1 cellular context compared by ENCODE assay signal in genomic region chr2:27428978-27429541, GRCh38.
TF ChIP-seq lines count a peak whose summit lies in the region.

No MANE protein-coding gene starts in this region.

TF ChIP-seq in HepG2, 621 proteins besides CTCF, POLR2A, EP300 and RAD21 (continued from another document and continues in another):
- TF ChIP-seq, protein P1, sequence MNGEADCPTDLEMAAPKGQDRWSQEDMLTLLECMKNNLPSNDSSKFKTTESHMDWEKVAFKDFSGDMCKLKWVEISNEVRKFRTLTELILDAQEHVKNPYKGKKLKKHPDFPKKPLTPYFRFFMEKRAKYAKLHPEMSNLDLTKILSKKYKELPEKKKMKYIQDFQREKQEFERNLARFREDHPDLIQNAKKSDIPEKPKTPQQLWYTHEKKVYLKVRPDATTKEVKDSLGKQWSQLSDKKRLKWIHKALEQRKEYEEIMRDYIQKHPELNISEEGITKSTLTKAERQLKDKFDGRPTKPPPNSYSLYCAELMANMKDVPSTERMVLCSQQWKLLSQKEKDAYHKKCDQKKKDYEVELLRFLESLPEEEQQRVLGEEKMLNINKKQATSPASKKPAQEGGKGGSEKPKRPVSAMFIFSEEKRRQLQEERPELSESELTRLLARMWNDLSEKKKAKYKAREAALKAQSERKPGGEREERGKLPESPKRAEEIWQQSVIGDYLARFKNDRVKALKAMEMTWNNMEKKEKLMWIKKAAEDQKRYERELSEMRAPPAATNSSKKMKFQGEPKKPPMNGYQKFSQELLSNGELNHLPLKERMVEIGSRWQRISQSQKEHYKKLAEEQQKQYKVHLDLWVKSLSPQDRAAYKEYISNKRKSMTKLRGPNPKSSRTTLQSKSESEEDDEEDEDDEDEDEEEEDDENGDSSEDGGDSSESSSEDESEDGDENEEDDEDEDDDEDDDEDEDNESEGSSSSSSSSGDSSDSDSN (CRISPR knock-in tag; IDR thresholded peaks at IDR 0.05): peak; percentile 76; the same call in 1 of the 2 replicates
- TF ChIP-seq ZSCAN21 (CRISPR knock-in tag; IDR thresholded peaks at IDR 0.05; ENCODE audit: borderline replicate concordance): peak; percentile 51; the same call in 1 of the 2 replicates
- 0 out of 2 replicates have a peak, but pooled peaks have one; percentile 23 for TF ChIP-seq CREB1 (IDR thresholded peaks at IDR 0.05)
- TF ChIP-seq CREB1 (CRISPR knock-in tag; IDR thresholded peaks at IDR 0.05): no peak
- TF ChIP-seq, protein P2, sequence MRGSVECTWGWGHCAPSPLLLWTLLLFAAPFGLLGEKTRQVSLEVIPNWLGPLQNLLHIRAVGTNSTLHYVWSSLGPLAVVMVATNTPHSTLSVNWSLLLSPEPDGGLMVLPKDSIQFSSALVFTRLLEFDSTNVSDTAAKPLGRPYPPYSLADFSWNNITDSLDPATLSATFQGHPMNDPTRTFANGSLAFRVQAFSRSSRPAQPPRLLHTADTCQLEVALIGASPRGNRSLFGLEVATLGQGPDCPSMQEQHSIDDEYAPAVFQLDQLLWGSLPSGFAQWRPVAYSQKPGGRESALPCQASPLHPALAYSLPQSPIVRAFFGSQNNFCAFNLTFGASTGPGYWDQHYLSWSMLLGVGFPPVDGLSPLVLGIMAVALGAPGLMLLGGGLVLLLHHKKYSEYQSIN (CRISPR knock-in tag; IDR thresholded peaks at IDR 0.05; ENCODE audit: borderline replicate concordance): no peak
- TF ChIP-seq SALL2 (CRISPR knock-in tag; IDR thresholded peaks at IDR 0.05): 0 out of 2 replicates have a peak, but pooled peaks have one; percentile 60
- 0 out of 2 replicates have a peak, but pooled peaks have one; percentile 17 for TF ChIP-seq NFKBIZ (CRISPR knock-in tag; IDR thresholded peaks at IDR 0.05)
- no peak for TF ChIP-seq ZNF431 (CRISPR knock-in tag; IDR thresholded peaks at IDR 0.05; ENCODE audit: borderline replicate concordance, low read depth)
- peak; percentile 67 for TF ChIP-seq YY1 (IDR thresholded peaks at IDR 0.05; ENCODE audit: insufficient read depth, insufficient replicate concordance, low read depth, low read length)
- peak; percentile 24; the same call in 1 of the 2 replicates for TF ChIP-seq NFKB2 (CRISPR knock-in tag; IDR thresholded peaks at IDR 0.05; ENCODE audit: borderline replicate concordance)
- TF ChIP-seq ZNF253 (CRISPR knock-in tag; IDR thresholded peaks at IDR 0.05; ENCODE audit: borderline replicate concordance): 0 out of 2 replicates have a peak, but pooled peaks have one; percentile 14
- TF ChIP-seq ZKSCAN8 (CRISPR knock-in tag; IDR thresholded peaks at IDR 0.05; ENCODE audit: borderline replicate concordance): no peak; the same call in 1 of the 2 replicates
- peak; percentile 77; the same call in 1 of the 2 replicates for TF ChIP-seq SALL1 (CRISPR knock-in tag; IDR thresholded peaks at IDR 0.05)
- 0 out of 2 replicates have a peak, but pooled peaks have one; percentile 94 for TF ChIP-seq ZNF17 (CRISPR knock-in tag; IDR thresholded peaks at IDR 0.05)
- TF ChIP-seq ASH2L (IDR thresholded peaks at IDR 0.05; ENCODE audit: insufficient read length, low read depth, low read length): no peak
- TF ChIP-seq, protein P3, sequence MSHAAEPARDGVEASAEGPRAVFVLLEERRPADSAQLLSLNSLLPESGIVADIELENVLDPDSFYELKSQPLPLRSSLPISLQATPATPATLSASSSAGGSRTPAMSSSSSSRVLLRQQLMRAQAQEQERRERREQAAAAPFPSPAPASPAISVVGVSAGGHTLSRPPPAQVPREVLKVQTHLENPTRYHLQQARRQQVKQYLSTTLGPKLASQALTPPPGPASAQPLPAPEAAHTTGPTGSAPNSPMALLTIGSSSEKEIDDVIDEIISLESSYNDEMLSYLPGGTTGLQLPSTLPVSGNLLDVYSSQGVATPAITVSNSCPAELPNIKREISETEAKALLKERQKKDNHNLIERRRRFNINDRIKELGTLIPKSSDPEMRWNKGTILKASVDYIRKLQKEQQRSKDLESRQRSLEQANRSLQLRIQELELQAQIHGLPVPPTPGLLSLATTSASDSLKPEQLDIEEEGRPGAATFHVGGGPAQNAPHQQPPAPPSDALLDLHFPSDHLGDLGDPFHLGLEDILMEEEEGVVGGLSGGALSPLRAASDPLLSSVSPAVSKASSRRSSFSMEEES (CRISPR knock-in tag; IDR thresholded peaks at IDR 0.05): peak; percentile 11; the same call in 1 of the 2 replicates
- TF ChIP-seq, protein P4, sequence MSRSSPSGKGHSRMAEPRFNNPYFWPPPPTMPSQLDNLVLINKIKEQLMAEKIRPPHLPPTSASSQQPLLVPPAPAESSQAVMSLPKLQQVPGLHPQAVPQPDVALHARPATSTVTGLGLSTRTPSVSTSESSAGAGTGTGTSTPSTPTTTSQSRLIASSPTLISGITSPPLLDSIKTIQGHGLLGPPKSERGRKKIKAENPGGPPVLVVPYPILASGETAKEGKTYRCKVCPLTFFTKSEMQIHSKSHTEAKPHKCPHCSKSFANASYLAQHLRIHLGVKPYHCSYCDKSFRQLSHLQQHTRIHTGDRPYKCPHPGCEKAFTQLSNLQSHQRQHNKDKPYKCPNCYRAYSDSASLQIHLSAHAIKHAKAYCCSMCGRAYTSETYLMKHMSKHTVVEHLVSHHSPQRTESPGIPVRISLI (CRISPR knock-in tag; IDR thresholded peaks at IDR 0.05; ENCODE audit: borderline replicate concordance): 0 out of 2 replicates have a peak, but pooled peaks have one; percentile 40
- TF ChIP-seq SP140L (CRISPR knock-in tag; IDR thresholded peaks at IDR 0.05; ENCODE audit: borderline replicate concordance): 0 out of 2 replicates have a peak, but pooled peaks have one; percentile 27
- 0 out of 2 replicates have a peak, but pooled peaks have one; percentile 8 for TF ChIP-seq ESRRA (CRISPR knock-in tag; IDR thresholded peaks at IDR 0.05; ENCODE audit: low read depth)
- 0 out of 2 replicates have a peak, but pooled peaks have one; percentile 57 for TF ChIP-seq ZNF572 (CRISPR knock-in tag; IDR thresholded peaks at IDR 0.05)
- TF ChIP-seq TP53 (CRISPR knock-in tag; conservative IDR thresholded peaks at IDR 0.05): peak; percentile 55; the same call in 1 of the 2 replicates
- no peak for TF ChIP-seq ZNF333 (CRISPR knock-in tag; IDR thresholded peaks at IDR 0.05; ENCODE audit: borderline replicate concordance)
- TF ChIP-seq, protein P5, sequence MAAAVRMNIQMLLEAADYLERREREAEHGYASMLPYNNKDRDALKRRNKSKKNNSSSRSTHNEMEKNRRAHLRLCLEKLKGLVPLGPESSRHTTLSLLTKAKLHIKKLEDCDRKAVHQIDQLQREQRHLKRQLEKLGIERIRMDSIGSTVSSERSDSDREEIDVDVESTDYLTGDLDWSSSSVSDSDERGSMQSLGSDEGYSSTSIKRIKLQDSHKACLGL (CRISPR knock-in tag; IDR thresholded peaks at IDR 0.05): peak; percentile 75; the same call in 1 of the 2 replicates
- 0 out of 2 replicates have a peak, but pooled peaks have one; percentile 12 for TF ChIP-seq ELF3 (CRISPR knock-in tag; IDR thresholded peaks at IDR 0.05)
- TF ChIP-seq KAT8 (CRISPR knock-in tag; IDR thresholded peaks at IDR 0.05): no peak; the same call in 1 of the 2 replicates
- TF ChIP-seq, protein P6, sequence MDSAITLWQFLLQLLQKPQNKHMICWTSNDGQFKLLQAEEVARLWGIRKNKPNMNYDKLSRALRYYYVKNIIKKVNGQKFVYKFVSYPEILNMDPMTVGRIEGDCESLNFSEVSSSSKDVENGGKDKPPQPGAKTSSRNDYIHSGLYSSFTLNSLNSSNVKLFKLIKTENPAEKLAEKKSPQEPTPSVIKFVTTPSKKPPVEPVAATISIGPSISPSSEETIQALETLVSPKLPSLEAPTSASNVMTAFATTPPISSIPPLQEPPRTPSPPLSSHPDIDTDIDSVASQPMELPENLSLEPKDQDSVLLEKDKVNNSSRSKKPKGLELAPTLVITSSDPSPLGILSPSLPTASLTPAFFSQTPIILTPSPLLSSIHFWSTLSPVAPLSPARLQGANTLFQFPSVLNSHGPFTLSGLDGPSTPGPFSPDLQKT (CRISPR knock-in tag; IDR thresholded peaks at IDR 0.05; ENCODE audit: borderline replicate concordance): 0 out of 2 replicates have a peak, but pooled peaks have one; percentile 70
- no peak for TF ChIP-seq ZBTB40 (IDR thresholded peaks at IDR 0.05)
- TF ChIP-seq ZBTB40 (CRISPR knock-in tag; IDR thresholded peaks at IDR 0.05): peak; percentile 45; the same call in 1 of the 2 replicates
- no peak for TF ChIP-seq RAD51 (IDR thresholded peaks at IDR 0.05; ENCODE audit: borderline replicate concordance)
- TF ChIP-seq ETV6 (CRISPR knock-in tag; conservative IDR thresholded peaks at IDR 0.05): no peak
- TF ChIP-seq MLXIP (CRISPR knock-in tag; IDR thresholded peaks at IDR 0.05; ENCODE audit: borderline replicate concordance): peak; percentile 57; the same call in 1 of the 2 replicates
- TF ChIP-seq E2F5 (CRISPR knock-in tag; conservative IDR thresholded peaks at IDR 0.05): peak; percentile 87
- 0 out of 2 replicates have a peak, but pooled peaks have one; percentile 4 for TF ChIP-seq KDM2A (CRISPR knock-in tag; IDR thresholded peaks at IDR 0.05; ENCODE audit: borderline replicate concordance, low read depth)
- peak; percentile 28; the same call in 1 of the 2 replicates for TF ChIP-seq STAG1 (CRISPR knock-in tag; IDR thresholded peaks at IDR 0.05)
- TF ChIP-seq ONECUT2 (CRISPR knock-in tag; IDR thresholded peaks at IDR 0.05): peak; percentile 15; the same call in 1 of the 2 replicates
- peak; percentile 95; the same call in 1 of the 2 replicates for TF ChIP-seq PAWR (CRISPR knock-in tag; IDR thresholded peaks at IDR 0.05; ENCODE audit: borderline replicate concordance)
